Comparison of ENCODE assay signal across 8 cellular contexts in genomic region chr19:49911381-49912145, GRCh38. TPM values are rescaled to one million over a fixed set of nuclear protein-coding genes. Genes with fewer than 3 reads are reported as not detected.
DNase-seq lines count a peak whose midpoint lies in the region; ATAC-seq, FAIRE-seq and TF ChIP-seq lines count a peak whose summit lies in the region.

No MANE protein-coding gene starts in this region.

- H3K4me3 Mint-ChIP-seq in IgD-negative memory B cell = peak overlapping the region in 3 of 4 donors; percentile 6 to 87 (median 34)
- no peak overlapping the region for H3K4me3 Mint-ChIP-seq in brain
- H3K4me3 Mint-ChIP-seq in endodermal cell = no peak overlapping the region

- peaks cover 6% of the 10 kb centered on the region for H3K36me3 Mint-ChIP-seq in IgD-negative memory B cell
- peaks cover 84% of the 10 kb centered on the region for H3K36me3 Mint-ChIP-seq in brain
- peaks cover 83% of the 10 kb centered on the region for H3K36me3 Mint-ChIP-seq in endodermal cell (ENCODE audit: low read depth)

- H3K9me3 Mint-ChIP-seq in IgD-negative memory B cell = peaks cover 0 to 1% (median 1%) of the 10 kb centered on the region in 3 donors
- peaks cover 3 to 17% (median 5%) of the 10 kb centered on the region in 5 experiments for H3K9me3 Mint-ChIP-seq in brain
- peaks cover 5% of the 10 kb centered on the region for H3K9me3 Mint-ChIP-seq in endodermal cell

- DNase-seq in GM13977 (ENCODE audit: low spot score) = peak; percentile 86
- DNase-seq in pancreas = no peak
- DNase-seq in AG08395 (ENCODE audit: low spot score) = no peak
- no peak for DNase-seq in SW480 (ENCODE audit: low spot score)
- no peak for DNase-seq in endodermal cell

- H3K9me3 ChIP-seq in pancreas (no peaks in the 10 kb centered on the region), endodermal cell (ENCODE audit: control insufficient read depth, low read length) (no peaks in the 10 kb centered on the region)

- H3K4me1 Mint-ChIP-seq in IgD-negative memory B cell = peaks cover 39 to 52% (median 49%) of the 10 kb centered on the region in 3 donors
- H3K4me1 Mint-ChIP-seq in brain = peaks cover 8% of the 10 kb centered on the region
- H3K4me1 Mint-ChIP-seq in endodermal cell = no peaks in the 10 kb centered on the region

- H3K36me3 ChIP-seq in pancreas (peaks cover 0 to 12% (median 3%) of the 10 kb centered on the region in 3 donors), endodermal cell (ENCODE audit: control insufficient read depth, insufficient read depth, low read length) (peaks cover 68% of the 10 kb centered on the region)

- WGBS in pancreas, 2 donors = 84 to 85% methylated on average over 9 of the region's 9 CpGs
- WGBS in endodermal cell (ENCODE audit: insufficient coverage in 1 of 2, insufficient read length in 1 of 2), 2 experiments = 84 to 90% methylated on average over 8 to 9 of the region's 9 CpGs

- H3K4me1 ChIP-seq in pancreas (no peaks in the 10 kb centered on the region), endodermal cell (ENCODE audit: control insufficient read depth, insufficient read depth, low read length) (no peaks in the 10 kb centered on the region)

- H3K27ac Mint-ChIP-seq in IgD-negative memory B cell (peak overlapping the region; percentile 85 to 96 (median 94)), brain (peak overlapping the region; percentile 10 to 82 (median 75)), endodermal cell (no peak overlapping the region)

- H3K27me3 ChIP-seq in pancreas (no peaks in the 10 kb centered on the region), endodermal cell (ENCODE audit: control insufficient read depth, insufficient read depth, low read length, poor library complexity, severe bottlenecking) (no peaks in the 10 kb centered on the region)

- H3K27me3 Mint-ChIP-seq in IgD-negative memory B cell (peaks cover under 1% of the 10 kb centered on the region), brain (no peaks in the 10 kb centered on the region), endodermal cell (ENCODE audit: insufficient read depth) (no peaks in the 10 kb centered on the region)

- in situ Hi-C loops in GM13977 (cut with MboI; ENCODE audit: low pct_unique_long_range_greater_than_20kb, low sequenced_read_pairs, unreplicated experiment) = no loop called here

- ATAC-seq in pancreas (peak in 3 of 4 donors; percentile 8 to 76 (median 45)), HG03280 (IDR thresholded peaks at IDR 0.05; ENCODE audit: unreplicated experiment) (no peak)

- H3K4me3 ChIP-seq in pancreas = no peak overlapping the region
- H3K4me3 ChIP-seq in endodermal cell (ENCODE audit: low read length) = no peak overlapping the region

- intact Hi-C loops in pancreas (cut with DNase I) = no loop called here

- H3K9ac ChIP-seq in endodermal cell (ENCODE audit: extremely low read depth, low read length, poor library complexity, severe bottlenecking) = no peak overlapping the region

- TF ChIP-seq CTCF in GM13977 (IDR thresholded peaks at IDR 0.05; ENCODE audit: extremely low read depth, insufficient read depth, missing control alignments) = no peak
- no peak for TF ChIP-seq CTCF in brain (conservative IDR thresholded peaks at IDR 0.05)
- TF ChIP-seq CTCF in pancreas (IDR thresholded peaks at IDR 0.05) = no peak
- no peak for TF ChIP-seq CTCF in endodermal cell (conservative IDR thresholded peaks at IDR 0.05)

- FAIRE-seq in pancreas (lab: Jason Lieb, UNC) = no peak

- H3K27ac ChIP-seq in pancreas (peak overlapping the region in 1 of 4 donors; percentile 11), endodermal cell (ENCODE audit: low read depth, low read length) (no peak overlapping the region)

RNA-seq across cellular contexts. Expression of gene IL4I1, which starts 14.9 kb away (rescaled TPM):
- polyA plus RNA-seq in IgD-negative memory B cell (0.39 TPM), brain (ENCODE audit: insufficient read depth, low read depth, low replicate concordance) (not detected), pancreas (1 to 10 TPM in 1 of 2 donors, under 1 TPM in 1; 0.45 to 1.1 TPM)
- total RNA-seq in pancreas (1 to 10 TPM in 2 of 6 donors, under 1 TPM in 4; 0.23 to 4.0 (median 0.63) TPM), endodermal cell (under 1 TPM in 1 of 2 donors, not detected in 1; 0.97 TPM)
- 0.68 TPM for polyA plus RNA-seq in endodermal cell (2013, experiment 1 of 2)
- 0.95 TPM for polyA plus RNA-seq in endodermal cell (2013, experiment 2 of 2)

RNA-seq across cellular contexts. Expression of gene ATF5, which starts 17.4 kb away (rescaled TPM):
- 3.4 TPM for polyA plus RNA-seq in IgD-negative memory B cell
- 409 TPM for polyA plus RNA-seq in brain (ENCODE audit: insufficient read depth, low read depth, low replicate concordance)
- total RNA-seq in pancreas = 10 to 100 TPM in 3 of 6 donors, 1 to 10 TPM in 3; 8.2 to 16.6 (median 11.2) TPM
- 10 to 100 TPM; 16.0 to 25.7 TPM for polyA plus RNA-seq in pancreas
- total RNA-seq in endodermal cell = 10 to 100 TPM in 1 of 2 donors, 1 to 10 TPM in 1; 7.4 to 12.0 TPM
- polyA plus RNA-seq in endodermal cell (2013, experiment 1 of 2) = 11.8 TPM
- polyA plus RNA-seq in endodermal cell (2013, experiment 2 of 2) = 9.1 TPM

RNA-seq across cellular contexts. Expression of gene NUP62, which starts 17.7 kb away (rescaled TPM):
- polyA plus RNA-seq in IgD-negative memory B cell (62.9 TPM), brain (ENCODE audit: insufficient read depth, low read depth, low replicate concordance) (95.1 TPM), pancreas (10 to 100 TPM; 19.6 to 20.7 TPM)
- total RNA-seq in pancreas (10 to 100 TPM; 11.4 to 26.4 (median 15.0) TPM), endodermal cell (10 to 100 TPM; 84.9 to 96.4 TPM)
- 80.0 TPM for polyA plus RNA-seq in endodermal cell (2013, experiment 1 of 2)
- polyA plus RNA-seq in endodermal cell (2013, experiment 2 of 2) = 78.3 TPM

RNA-seq across cellular contexts. Expression of gene TBC1D17, which starts 34.1 kb away (rescaled TPM):
- polyA plus RNA-seq in IgD-negative memory B cell (19.1 TPM), brain (ENCODE audit: insufficient read depth, low read depth, low replicate concordance) (77.4 TPM), pancreas (10 to 100 TPM; 74.0 to 99.3 TPM)
- total RNA-seq in pancreas (10 to 100 TPM; 21.0 to 34.3 (median 29.9) TPM), endodermal cell (10 to 100 TPM; 40.7 to 47.3 TPM)
- 35.5 TPM for polyA plus RNA-seq in endodermal cell (2013, experiment 1 of 2)
- polyA plus RNA-seq in endodermal cell (2013, experiment 2 of 2) = 29.4 TPM

RNA-seq across cellular contexts. Expression of gene AKT1S1, which starts 34.4 kb away (rescaled TPM):
- polyA plus RNA-seq in IgD-negative memory B cell (5.0 TPM), brain (ENCODE audit: insufficient read depth, low read depth, low replicate concordance) (58.8 TPM), pancreas (10 to 100 TPM; 22.7 to 31.1 TPM)
- total RNA-seq in pancreas (10 to 100 TPM; 13.8 to 22.1 (median 16.2) TPM), endodermal cell (10 to 100 TPM; 41.3 to 47.0 TPM)
- 29.0 TPM for polyA plus RNA-seq in endodermal cell (2013, experiment 1 of 2)
- polyA plus RNA-seq in endodermal cell (2013, experiment 2 of 2) = 26.6 TPM

Comparison
In these comparisons a context has a peak if more than half of its experiments do, and no peak if none do; other contexts are left out.
1. H3K4me3 Mint-ChIP-seq: peak in IgD-negative memory B cell (3 of 4); none in brain (0 of 5) and endodermal cell (single experiment).
2. RNA of gene ATF5, which starts 17.4 kb away (polyA plus RNA-seq): 409 TPM in brain (single experiment); 16.0 to 25.7 TPM in pancreas and 3.4 TPM in IgD-negative memory B cell (single experiment); every median in the first group is over 10 times any median in the second.